20 cellular contexts compared by ENCODE assay signal in the genomic region with DNA sequence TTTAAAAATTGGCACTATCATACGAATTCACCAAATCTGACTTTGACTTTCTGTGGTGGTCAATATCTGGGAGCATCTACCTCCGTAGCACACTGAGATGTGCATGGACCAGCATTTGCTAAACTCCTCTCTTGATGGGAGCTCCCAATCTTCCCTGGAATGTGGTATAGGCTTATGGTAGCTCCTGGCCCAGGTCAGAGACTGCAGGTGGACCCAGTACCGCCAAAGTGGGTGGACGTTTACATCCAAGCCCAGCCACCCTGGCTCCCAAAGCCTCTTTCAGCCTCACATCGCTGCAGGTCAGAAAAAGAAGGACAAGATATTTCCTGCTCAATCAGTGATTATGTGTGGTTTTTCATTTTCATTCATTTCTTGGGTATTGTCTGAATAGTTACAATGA. TPM values are rescaled to one million over a fixed set of nuclear protein-coding genes. Genes with fewer than 3 reads are reported as not detected.
"Had no signal": no experiment of that assay in that cellular context is flagged by ENCODE, and none has a peak within 500 bp of the region (broad histone marks: within the 10 kb centered on the region; RNA-seq: fewer than 3 reads in every experiment).

No MANE protein-coding gene starts in this region.

- H3K36me3 Mint-ChIP-seq: immature natural killer cell; memory B cell; mesothelial cell of epicardium; natural killer cell treated with Interleukin-12 subunit alpha and Interleukin-12 subunit beta and Interleukin-15 and Interleukin-18, amount 100 ng/mL, for 72 hours; stimulated activated memory B cell treated with anti-CD40 and anti-IgM and Interleukin-4, amounts not matched to agents 10 μg/mL and 1 μg/mL and 100 μg/mL, for 72 hours had no signal

- H3K27me3 ChIP-seq: gastroesophageal sphincter, ovary, testis, tibial nerve, upper lobe of right lung, vagina had no signal

- DNase-seq: effector CD8-positive, alpha-beta T cell; immature natural killer cell; left lung; lower lobe of right lung; ovary; right cardiac atrium; stimulated activated CD4-positive, alpha-beta T cell treated with anti-CD3 and anti-CD28 coated beads, Interleukin-4, amount 100 ng/mL, for 1 hour; stimulated activated naive CD8-positive, alpha-beta T cell treated with anti-CD3 and anti-CD28 coated beads, Interleukin-15, amount 100 ng/mL, for 72 hours; testis; upper lobe of right lung had no signal

- H3K4me3 Mint-ChIP-seq: immature natural killer cell; memory B cell; mesothelial cell of epicardium; natural killer cell treated with Interleukin-12 subunit alpha and Interleukin-12 subunit beta and Interleukin-15 and Interleukin-18, amount 100 ng/mL, for 72 hours; stimulated activated memory B cell treated with anti-CD40 and anti-IgM and Interleukin-4, amounts not matched to agents 10 μg/mL and 1 μg/mL and 100 μg/mL, for 72 hours; stimulated activated naive CD8-positive, alpha-beta T cell treated with anti-CD3 and anti-CD28 coated beads, Interleukin-15, amount 100 ng/mL, for 72 hours had no signal

- H3K4me3 ChIP-seq: coronary artery, gastroesophageal sphincter, left lung, lower lobe of right lung, ovary, smooth muscle cell, testis, tibial nerve, upper lobe of right lung, vagina had no signal

- H3K36me3 ChIP-seq: gastroesophageal sphincter, left lung, lower lobe of right lung, ovary, tibial nerve, upper lobe of right lung, vagina had no signal

- H3K9me3 ChIP-seq: gastroesophageal sphincter, left lung, lower lobe of right lung, ovary, testis, upper lobe of right lung, vagina had no signal

- H3K27ac ChIP-seq: coronary artery, gastroesophageal sphincter, left lung, lower lobe of right lung, ovary, testis, tibial nerve, upper lobe of right lung, vagina had no signal

- H3K27me3 Mint-ChIP-seq: stimulated activated naive CD8-positive, alpha-beta T cell treated with anti-CD3 and anti-CD28 coated beads, Interleukin-15, amount 100 ng/mL, for 72 hours had no signal

- H3K9me3 Mint-ChIP-seq: memory B cell; natural killer cell treated with Interleukin-12 subunit alpha and Interleukin-12 subunit beta and Interleukin-15 and Interleukin-18, amount 100 ng/mL, for 72 hours; stimulated activated memory B cell treated with anti-CD40 and anti-IgM and Interleukin-4, amounts not matched to agents 10 μg/mL and 1 μg/mL and 100 μg/mL, for 72 hours; stimulated activated naive CD8-positive, alpha-beta T cell treated with anti-CD3 and anti-CD28 coated beads, Interleukin-15, amount 100 ng/mL, for 72 hours had no signal

- H3K4me1 Mint-ChIP-seq: immature natural killer cell; memory B cell; stimulated activated naive CD8-positive, alpha-beta T cell treated with anti-CD3 and anti-CD28 coated beads, Interleukin-15, amount 100 ng/mL, for 72 hours had no signal

- H3K27ac Mint-ChIP-seq: immature natural killer cell; memory B cell; mesothelial cell of epicardium; natural killer cell treated with Interleukin-12 subunit alpha and Interleukin-12 subunit beta and Interleukin-15 and Interleukin-18, amount 100 ng/mL, for 72 hours; stimulated activated memory B cell treated with anti-CD40 and anti-IgM and Interleukin-4, amounts not matched to agents 10 μg/mL and 1 μg/mL and 100 μg/mL, for 72 hours; stimulated activated naive CD8-positive, alpha-beta T cell treated with anti-CD3 and anti-CD28 coated beads, Interleukin-15, amount 100 ng/mL, for 72 hours had no signal

RNA-seq across cellular contexts. Expression of a gene that starts 43.1 kb away (rescaled TPM):
- total RNA-seq: fibroblast of villous mesenchyme had no signal
